Comparison of ENCODE assay signal across 8 cellular contexts in genomic region chr12:71663561-71664410, GRCh38. TPM values are rescaled to one million over a fixed set of nuclear protein-coding genes. Genes with fewer than 3 reads are reported as not detected.
DNase-seq lines count a peak whose midpoint lies in the region; ATAC-seq and TF ChIP-seq lines count a peak whose summit lies in the region.

Gene THAP2, plus strand, starts transcription at chr12:71664301. Its CDS starts 209 bp downstream, at chr12:71664510.
Gene ZFC3H1, minus strand, starts transcription at chr12:71663848. Its CDS starts 238 bp downstream, at chr12:71663610.

- H3K9me3 ChIP-seq in heart left ventricle (no peaks in the 10 kb centered on the region), upper lobe of left lung (no peaks in the 10 kb centered on the region)

- TF ChIP-seq CTCF in GM12874 (IDR thresholded peaks at IDR 0.05; ENCODE audit: insufficient read depth, low read depth, low read length) (0 out of 2 replicates have a peak, but pooled peaks have one; percentile 24), heart left ventricle (IDR thresholded peaks at IDR 0.05) (peak in 6 of 12 donors; percentile 19 to 60 (median 40)), upper lobe of left lung (IDR thresholded peaks at IDR 0.05) (peak in 2 of 6 experiments; percentile 25 to 27)

- TF ChIP-seq POLR2A in heart left ventricle (IDR thresholded peaks at IDR 0.05), result peak; percentile 32 to 81
- TF ChIP-seq POLR2A in upper lobe of left lung (IDR thresholded peaks at IDR 0.05), result peak in 3 of 4 donors; percentile 89 to 98 (median 93)

- H3K27ac ChIP-seq in adipose tissue (ENCODE audit: low read depth, low read length) (peak within 1 kb of the TSS; percentile 92), heart left ventricle (peak within 1 kb of the TSS; percentile 89 to 98 (median 94)), upper lobe of left lung (peak within 1 kb of the TSS; percentile 96 to 99 (median 99))

- DNase-seq in NCI-H1417 (lab: John Stamatoyannopoulos, UW) (peak; percentile 98 to 100 (median 100)), SW 1271 (lab: John Stamatoyannopoulos, UW) (peak; percentile 99 to 100), heart left ventricle (peak; percentile 93 to 97 (median 96)), pons (ENCODE audit: low spot score) (peak; percentile 100), upper lobe of left lung (peak in 1 of 2 donors; percentile 98)

- ATAC-seq in HG02763 (IDR thresholded peaks at IDR 0.05; ENCODE audit: unreplicated experiment) (peak; percentile 88), heart left ventricle (peak; percentile 96 to 98 (median 96)), upper lobe of left lung (ENCODE audit: low FRiP score in 2 of 2) (peak; percentile 95 to 99)

- H3K4me1 ChIP-seq in heart left ventricle (peaks cover 0 to 44% (median 28%) of the 10 kb centered on the region in 12 donors), upper lobe of left lung (peaks cover 26 to 40% (median 28%) of the 10 kb centered on the region in 4 donors)

- H3K4me3 ChIP-seq in heart left ventricle, result peak within 1 kb of the TSS; percentile 70 to 97 (median 88)
- peak within 1 kb of the TSS; percentile 66 to 91 (median 90) for H3K4me3 ChIP-seq in upper lobe of left lung

- H3K27me3 ChIP-seq in heart left ventricle, result no peaks in the 10 kb centered on the region
- H3K27me3 ChIP-seq in upper lobe of left lung, result no peaks in the 10 kb centered on the region

- WGBS in adipose tissue, 3 donors, result 0 to 1% (median 0%) methylated on average over 53 to 57 of the region's 57 CpGs
- WGBS in heart left ventricle, 4 donors, result 0 to 1% (median 0%) methylated on average over 57 of the region's 57 CpGs
- 0 to 1% methylated on average over 47 to 57 of the region's 57 CpGs for WGBS in upper lobe of left lung, 2 donors

- H3K36me3 ChIP-seq in heart left ventricle, result peaks cover 0 to 18% (median 15%) of the 10 kb centered on the region in 9 donors
- peaks cover 4 to 15% (median 8%) of the 10 kb centered on the region in 4 donors for H3K36me3 ChIP-seq in upper lobe of left lung

- TF ChIP-seq EP300 in upper lobe of left lung (IDR thresholded peaks at IDR 0.05), result no peak

- intact Hi-C loops in heart left ventricle (cut with DNase I), result loop anchor here in 6 of 10 donors (1.0 to 10.0 kb wide), 7 partner anchors 23 to 181 kb away; partner anchors contain the start of genes RAB21 (in 5 of the 6) and TMEM19 (in 4 of the 6)

RNA-seq across cellular contexts. Expression of gene THAP2, which starts in this region (rescaled TPM):
- 10 to 100 TPM in 1 of 3 donors, 1 to 10 TPM in 2; 1.6 to 20.6 (median 6.2) TPM for polyA plus RNA-seq in adipose tissue
- total RNA-seq in heart left ventricle, result 10 to 100 TPM in 1 of 9 donors, 1 to 10 TPM in 8; 2.2 to 13.1 (median 4.9) TPM
- 1 to 10 TPM; 3.2 to 3.7 TPM for polyA plus RNA-seq in heart left ventricle
- total RNA-seq in upper lobe of left lung, result 1 to 10 TPM; 2.1 to 5.0 (median 3.6) TPM

RNA-seq across cellular contexts. Expression of gene ZFC3H1, which starts in this region (rescaled TPM):
- polyA plus RNA-seq in adipose tissue, result 10 to 100 TPM in 1 of 3 donors, 1 to 10 TPM in 2; 9.0 to 15.9 (median 9.0) TPM
- total RNA-seq in heart left ventricle, result 10 to 100 TPM; 15.6 to 27.3 (median 18.2) TPM
- polyA plus RNA-seq in heart left ventricle, result 10 to 100 TPM in 1 of 2 donors, 1 to 10 TPM in 1; 9.8 to 11.2 TPM
- total RNA-seq in upper lobe of left lung, result 100 to 1,000 TPM in 3 of 6 donors, 10 to 100 TPM in 3; 35.9 to 225 (median 74.1) TPM
